In the genomic region with DNA sequence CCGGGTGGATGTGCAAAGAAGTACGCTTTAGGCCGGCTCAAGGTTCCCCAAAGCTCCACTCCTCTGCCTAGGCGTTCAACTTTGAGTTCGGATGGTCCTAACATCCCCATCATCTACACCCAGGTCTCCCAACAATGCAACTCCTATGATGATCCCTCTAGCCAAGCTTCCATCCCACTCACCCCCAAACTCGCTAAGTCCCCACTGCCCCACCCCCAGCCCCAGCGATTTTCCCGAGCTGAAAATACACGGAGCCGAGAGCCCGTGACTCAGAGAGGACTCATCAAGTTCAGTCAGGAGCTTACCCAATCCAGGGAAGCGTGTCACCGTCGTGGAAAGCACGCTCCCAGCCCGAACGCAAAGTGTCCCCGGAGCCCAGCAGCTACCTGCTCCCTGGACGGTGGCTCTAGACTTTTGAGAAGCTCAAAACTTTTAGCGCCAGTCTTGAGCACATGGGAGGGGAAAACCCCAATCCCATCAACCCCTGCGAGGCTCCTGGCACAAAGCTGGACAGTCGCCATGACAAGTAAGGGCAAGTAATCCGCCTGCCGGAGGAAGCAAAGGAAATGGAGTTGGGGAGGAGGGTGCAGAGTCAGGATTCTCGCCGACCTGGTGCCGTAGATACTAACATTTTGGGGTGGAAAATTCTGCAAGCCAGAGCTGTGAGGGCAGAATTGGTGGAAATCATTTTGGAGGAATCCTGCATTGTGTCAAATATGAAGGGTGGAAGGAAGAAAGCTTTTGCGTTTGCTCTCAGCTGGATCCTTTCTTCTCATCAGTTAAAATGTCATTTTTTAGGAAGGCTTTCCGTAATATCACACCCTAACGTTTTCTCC, we compare ENCODE assay signal across 2 cellular contexts.
TF ChIP-seq lines count a peak whose summit lies in the region.

Gene TP53, minus strand, starts transcription at position 419 of the 836 bp plus-strand sequence. CDS start 10,896 bp downstream, outside the sequence.

TF ChIP-seq in HEK293, 187 proteins besides CTCF, POLR2A, EP300 and RAD21 (continued from another document and continues in another):
- TF ChIP-seq MYNN (tag by site-specific recombination; IDR thresholded peaks at IDR 0.05; ENCODE audit: borderline replicate concordance) (no peak), ZNF157 (tag by site-specific recombination; IDR thresholded peaks at IDR 0.05) (no peak), ZNF223 (tag by site-specific recombination; IDR thresholded peaks at IDR 0.05) (no peak), ZNF16 (tag by site-specific recombination; IDR thresholded peaks at IDR 0.05; ENCODE audit: low read depth) (no peak), BCL11B (tag by site-specific recombination; IDR thresholded peaks at IDR 0.05; ENCODE audit: low read depth) (no peak), ZNF768 (tag by site-specific recombination; IDR thresholded peaks at IDR 0.05) (no peak), PRDM1 (tag by site-specific recombination; IDR thresholded peaks at IDR 0.05) (peak; percentile 76), ZNF248 (tag by site-specific recombination; IDR thresholded peaks at IDR 0.05) (no peak), ZNF791 (tag by site-specific recombination; IDR thresholded peaks at IDR 0.05) (no peak), ZNF404 (tag by site-specific recombination; IDR thresholded peaks at IDR 0.05) (no peak), ZNF19 (tag by site-specific recombination; IDR thresholded peaks at IDR 0.05; ENCODE audit: low read depth) (no peak), ZNF112 (tag by site-specific recombination; IDR thresholded peaks at IDR 0.05) (no peak), KLF10 (tag by site-specific recombination; IDR thresholded peaks at IDR 0.05) (0 out of 2 replicates have a peak, but pooled peaks have one; percentile 19), GFI1B (tag by site-specific recombination; IDR thresholded peaks at IDR 0.05) (no peak), ZNF670 (tag by site-specific recombination; IDR thresholded peaks at IDR 0.05; ENCODE audit: low read depth) (no peak), YY2 (tag by site-specific recombination; IDR thresholded peaks at IDR 0.05) (peak; percentile 89), ZNF449 (tag by site-specific recombination; IDR thresholded peaks at IDR 0.05) (no peak), ZNF560 (tag by site-specific recombination; IDR thresholded peaks at IDR 0.05; ENCODE audit: borderline replicate concordance) (no peak), ZNF664 (tag by site-specific recombination; IDR thresholded peaks at IDR 0.05) (no peak), ZNF514 (tag by site-specific recombination; IDR thresholded peaks at IDR 0.05) (no peak), ZNF510 (tag by site-specific recombination; IDR thresholded peaks at IDR 0.05; ENCODE audit: insufficient replicate concordance) (no peak), ZNF311 (tag by site-specific recombination; IDR thresholded peaks at IDR 0.05; ENCODE audit: borderline replicate concordance) (no peak)
- TF ChIP-seq, protein P1, sequence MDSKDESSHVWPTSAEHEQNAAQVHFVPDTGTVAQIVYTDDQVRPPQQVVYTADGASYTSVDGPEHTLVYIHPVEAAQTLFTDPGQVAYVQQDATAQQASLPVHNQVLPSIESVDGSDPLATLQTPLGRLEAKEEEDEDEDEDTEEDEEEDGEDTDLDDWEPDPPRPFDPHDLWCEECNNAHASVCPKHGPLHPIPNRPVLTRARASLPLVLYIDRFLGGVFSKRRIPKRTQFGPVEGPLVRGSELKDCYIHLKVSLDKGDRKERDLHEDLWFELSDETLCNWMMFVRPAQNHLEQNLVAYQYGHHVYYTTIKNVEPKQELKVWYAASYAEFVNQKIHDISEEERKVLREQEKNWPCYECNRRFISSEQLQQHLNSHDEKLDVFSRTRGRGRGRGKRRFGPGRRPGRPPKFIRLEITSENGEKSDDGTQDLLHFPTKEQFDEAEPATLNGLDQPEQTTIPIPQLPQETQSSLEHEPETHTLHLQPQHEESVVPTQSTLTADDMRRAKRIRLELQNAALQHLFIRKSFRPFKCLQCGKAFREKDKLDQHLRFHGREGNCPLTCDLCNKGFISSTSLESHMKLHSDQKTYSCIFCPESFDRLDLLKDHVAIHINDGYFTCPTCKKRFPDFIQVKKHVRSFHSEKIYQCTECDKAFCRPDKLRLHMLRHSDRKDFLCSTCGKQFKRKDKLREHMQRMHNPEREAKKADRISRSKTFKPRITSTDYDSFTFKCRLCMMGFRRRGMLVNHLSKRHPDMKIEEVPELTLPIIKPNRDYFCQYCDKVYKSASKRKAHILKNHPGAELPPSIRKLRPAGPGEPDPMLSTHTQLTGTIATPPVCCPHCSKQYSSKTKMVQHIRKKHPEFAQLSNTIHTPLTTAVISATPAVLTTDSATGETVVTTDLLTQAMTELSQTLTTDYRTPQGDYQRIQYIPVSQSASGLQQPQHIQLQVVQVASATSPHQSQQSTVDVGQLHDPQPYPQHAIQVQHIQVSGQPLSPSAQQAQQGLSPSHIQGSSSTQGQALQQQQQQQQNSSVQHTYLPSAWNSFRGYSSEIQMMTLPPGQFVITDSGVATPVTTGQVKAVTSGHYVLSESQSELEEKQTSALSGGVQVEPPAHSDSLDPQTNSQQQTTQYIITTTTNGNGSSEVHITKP (tag by site-specific recombination; IDR thresholded peaks at IDR 0.05) = peak; percentile 75
- TF ChIP-seq, protein P2, sequence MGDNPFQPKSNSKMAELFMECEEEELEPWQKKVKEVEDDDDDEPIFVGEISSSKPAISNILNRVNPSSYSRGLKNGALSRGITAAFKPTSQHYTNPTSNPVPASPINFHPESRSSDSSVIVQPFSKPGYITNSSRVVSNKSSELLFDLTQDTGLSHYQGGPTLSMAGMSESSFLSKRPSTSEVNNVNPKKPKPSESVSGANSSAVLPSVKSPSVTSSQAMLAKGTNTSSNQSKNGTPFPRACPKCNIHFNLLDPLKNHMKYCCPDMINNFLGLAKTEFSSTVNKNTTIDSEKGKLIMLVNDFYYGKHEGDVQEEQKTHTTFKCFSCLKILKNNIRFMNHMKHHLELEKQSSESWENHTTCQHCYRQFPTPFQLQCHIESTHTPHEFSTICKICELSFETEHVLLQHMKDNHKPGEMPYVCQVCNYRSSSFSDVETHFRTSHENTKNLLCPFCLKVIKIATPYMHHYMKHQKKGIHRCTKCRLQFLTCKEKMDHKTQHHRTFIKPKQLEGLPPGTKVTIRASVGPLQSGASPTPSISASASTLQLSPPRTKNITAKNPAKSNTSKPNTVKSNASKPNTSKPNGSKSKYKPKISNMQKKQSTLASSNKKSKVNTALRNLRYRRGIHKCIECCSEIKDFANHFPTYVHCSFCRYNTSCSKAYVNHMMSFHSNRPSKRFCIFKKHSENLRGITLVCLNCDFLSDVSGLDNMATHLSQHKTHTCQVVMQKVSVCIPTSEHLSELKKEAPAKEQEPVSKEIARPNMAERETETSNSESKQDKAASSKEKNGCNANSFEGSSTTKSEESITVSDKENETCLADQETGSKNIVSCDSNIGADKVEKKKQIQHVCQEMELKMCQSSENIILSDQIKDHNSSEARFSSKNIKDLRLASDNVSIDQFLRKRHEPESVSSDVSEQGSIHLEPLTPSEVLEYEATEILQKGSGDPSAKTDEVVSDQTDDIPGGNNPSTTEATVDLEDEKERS (tag by site-specific recombination; IDR thresholded peaks at IDR 0.05) = no peak

TF ChIP-seq in GM12878, 131 proteins besides CTCF, POLR2A, EP300 and RAD21 (continued from another document and continues in another):
- TF ChIP-seq ZBTB11 (CRISPR knock-in tag; IDR thresholded peaks at IDR 0.05) = no peak
- TF ChIP-seq REST (IDR thresholded peaks at IDR 0.05; ENCODE audit: low read depth, low read length) = 0 out of 2 replicates have a peak, but pooled peaks have one; percentile 18
- TF ChIP-seq, protein P3, sequence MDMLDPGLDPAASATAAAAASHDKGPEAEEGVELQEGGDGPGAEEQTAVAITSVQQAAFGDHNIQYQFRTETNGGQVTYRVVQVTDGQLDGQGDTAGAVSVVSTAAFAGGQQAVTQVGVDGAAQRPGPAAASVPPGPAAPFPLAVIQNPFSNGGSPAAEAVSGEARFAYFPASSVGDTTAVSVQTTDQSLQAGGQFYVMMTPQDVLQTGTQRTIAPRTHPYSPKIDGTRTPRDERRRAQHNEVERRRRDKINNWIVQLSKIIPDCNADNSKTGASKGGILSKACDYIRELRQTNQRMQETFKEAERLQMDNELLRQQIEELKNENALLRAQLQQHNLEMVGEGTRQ (IDR thresholded peaks at IDR 0.05; ENCODE audit: borderline replicate concordance, low read depth, low read length) = no peak; the same call in 1 of the 2 replicates
- TF ChIP-seq MEF2B (IDR thresholded peaks at IDR 0.05; ENCODE audit: partially characterized antibody, poor library complexity, severe bottlenecking) = no peak
- 0 out of 2 replicates have a peak, but pooled peaks have one; percentile 58 for TF ChIP-seq CHD2 (IDR thresholded peaks at IDR 0.05; ENCODE audit: borderline replicate concordance, low read depth, low read length)
- TF ChIP-seq BACH1 (IDR thresholded peaks at IDR 0.05; ENCODE audit: borderline replicate concordance) = no peak; the same call in 1 of the 2 replicates
- no peak for TF ChIP-seq ZNF24 (IDR thresholded peaks at IDR 0.05)
- TF ChIP-seq JUND (IDR thresholded peaks at IDR 0.05; ENCODE audit: low read depth, low read length) = no peak
- TF ChIP-seq HCFC1 (IDR thresholded peaks at IDR 0.05; ENCODE audit: low read length) = peak; percentile 88
- TF ChIP-seq RUNX3 (IDR thresholded peaks at IDR 0.05; ENCODE audit: low read length) = peak; percentile 37; the same call in 1 of the 2 replicates
- TF ChIP-seq SMARCA5 (IDR thresholded peaks at IDR 0.05) = no peak
- no peak for TF ChIP-seq SPI1 (IDR thresholded peaks at IDR 0.05; ENCODE audit: borderline replicate concordance, insufficient read depth, low read depth, low read length)
- peak; percentile 67; the same call in 1 of the 2 replicates for TF ChIP-seq ZNF207 (IDR thresholded peaks at IDR 0.05; ENCODE audit: borderline replicate concordance)
- no peak; the same call in 1 of the 2 replicates for TF ChIP-seq FOXM1 (IDR thresholded peaks at IDR 0.05; ENCODE audit: low read depth, low read length)
- TF ChIP-seq HDGF (IDR thresholded peaks at IDR 0.05) = no peak
- TF ChIP-seq, protein P4, sequence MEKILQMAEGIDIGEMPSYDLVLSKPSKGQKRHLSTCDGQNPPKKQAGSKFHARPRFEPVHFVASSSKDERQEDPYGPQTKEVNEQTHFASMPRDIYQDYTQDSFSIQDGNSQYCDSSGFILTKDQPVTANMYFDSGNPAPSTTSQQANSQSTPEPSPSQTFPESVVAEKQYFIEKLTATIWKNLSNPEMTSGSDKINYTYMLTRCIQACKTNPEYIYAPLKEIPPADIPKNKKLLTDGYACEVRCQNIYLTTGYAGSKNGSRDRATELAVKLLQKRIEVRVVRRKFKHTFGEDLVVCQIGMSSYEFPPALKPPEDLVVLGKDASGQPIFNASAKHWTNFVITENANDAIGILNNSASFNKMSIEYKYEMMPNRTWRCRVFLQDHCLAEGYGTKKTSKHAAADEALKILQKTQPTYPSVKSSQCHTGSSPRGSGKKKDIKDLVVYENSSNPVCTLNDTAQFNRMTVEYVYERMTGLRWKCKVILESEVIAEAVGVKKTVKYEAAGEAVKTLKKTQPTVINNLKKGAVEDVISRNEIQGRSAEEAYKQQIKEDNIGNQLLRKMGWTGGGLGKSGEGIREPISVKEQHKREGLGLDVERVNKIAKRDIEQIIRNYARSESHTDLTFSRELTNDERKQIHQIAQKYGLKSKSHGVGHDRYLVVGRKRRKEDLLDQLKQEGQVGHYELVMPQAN (conservative IDR thresholded peaks at IDR 0.05) = peak; percentile 78
- peak; percentile 62; the same call in 1 of the 2 replicates for TF ChIP-seq NFIC (IDR thresholded peaks at IDR 0.05; ENCODE audit: low read depth, low read length)
